In genomic region chr17:49055181-49055927, GRCh38 we compare ENCODE assay signal across 1 cellular context.
TF ChIP-seq lines count a peak whose summit lies in the region.

No MANE protein-coding gene starts in this region.

TF ChIP-seq in HepG2, 621 proteins besides CTCF, POLR2A, EP300 and RAD21:
- peak; percentile 54; the same call in 1 of the 2 replicates for TF ChIP-seq POLR2G (IDR thresholded peaks at IDR 0.05; ENCODE audit: low read depth, low read length)
- TF ChIP-seq ZZZ3 (CRISPR knock-in tag; IDR thresholded peaks at IDR 0.05; ENCODE audit: borderline replicate concordance): no peak
- TF ChIP-seq ZNF83 (CRISPR knock-in tag; IDR thresholded peaks at IDR 0.05; ENCODE audit: borderline replicate concordance): no peak
- peak; percentile 24; the same call in 1 of the 2 replicates for TF ChIP-seq PATZ1 (CRISPR knock-in tag; IDR thresholded peaks at IDR 0.05)
- TF ChIP-seq ZNF281 (CRISPR knock-in tag; IDR thresholded peaks at IDR 0.05; ENCODE audit: borderline replicate concordance): 0 out of 2 replicates have a peak, but pooled peaks have one; percentile 13
- peak; percentile 92 for TF ChIP-seq RBM22 (optimal IDR thresholded peaks at IDR 0.05; ENCODE audit: low read length)
TF ChIP-seq in HepG2: peak in this region for 4.
